ENCODE assay signal across 8 cellular contexts in genomic region chr15:55319537-55320325, GRCh38. TPM values are rescaled to one million over a fixed set of nuclear protein-coding genes. Genes with fewer than 3 reads are reported as not detected.
A peak's percentile ranks its signal among the peaks of the same experiment; 100 is the strongest.
DNase-seq lines count a peak whose midpoint lies in the region; ATAC-seq and TF ChIP-seq lines count a peak whose summit lies in the region.

No MANE protein-coding gene starts in this region.

- H3K4me3 ChIP-seq in SJSA1, result peak overlapping the region; percentile 73
- peak overlapping the region; percentile 77 to 98 for H3K4me3 ChIP-seq in neutrophil (ENCODE audit: low read depth in 1 of 2, low read length in 1 of 2)

- H3K36me3 ChIP-seq in SJSA1 (peaks cover 8% of the 10 kb centered on the region; the same call in 1 of the 2 replicates), neutrophil (peaks cover 11% of the 10 kb centered on the region)

- DNase-seq in SJSA1 (ENCODE audit: low read depth in 1 of 2, low spot score in 2 of 2) (peak in 1 of 2 experiments; percentile 7), NCI-H2029 (lab: John Stamatoyannopoulos, UW) (no peak), SKM-1 (lab: John Stamatoyannopoulos, UW; ENCODE audit: unreplicated experiment) (no peak)

- no peaks in the 10 kb centered on the region for H3K9me3 ChIP-seq in SJSA1 (replicated peaks)
- no peaks in the 10 kb centered on the region for H3K9me3 ChIP-seq in neutrophil

- H3K27me3 ChIP-seq in SJSA1 (replicated peaks) (no peaks in the 10 kb centered on the region), neutrophil (no peaks in the 10 kb centered on the region)

- no peak for TF ChIP-seq CTCF in neutrophil (IDR thresholded peaks at IDR 0.05)

- ATAC-seq in GM18499 (IDR thresholded peaks at IDR 0.05; ENCODE audit: insufficient read depth, unreplicated experiment) (peak; percentile 37), HG02885 (IDR thresholded peaks at IDR 0.05; ENCODE audit: poor library complexity, unreplicated experiment) (peak; percentile 41), esophagus mucosa (peak; percentile 39), HG02678 (IDR thresholded peaks at IDR 0.05; ENCODE audit: unreplicated experiment) (no peak)

- H3K27ac ChIP-seq in SJSA1 (peak overlapping the region; percentile 96), neutrophil (peak overlapping the region; percentile 96)

- H3K4me1 ChIP-seq in SJSA1 (replicated peaks) (peaks cover 7% of the 10 kb centered on the region), neutrophil (ENCODE audit: control insufficient read depth in 1 of 2, insufficient read depth in 1 of 2, low read depth in 1 of 2, low read length in 1 of 2) (peaks cover 75 to 81% of the 10 kb centered on the region in 2 experiments)

RNA-seq across cellular contexts. Expression of gene PIGB, which starts 0.7 kb away (rescaled TPM):
- total RNA-seq in SJSA1 (2014; rRNA removed; shearing (Covaris generic)), result 17.0 and 20.6 TPM in 2 replicates
- total RNA-seq in esophagus mucosa, result 9.1 TPM

RNA-seq across cellular contexts. Expression of gene PIGBOS1, which starts 0.8 kb away (rescaled TPM):
- 23.9 and 39.6 TPM in 2 replicates for total RNA-seq in SJSA1 (2014; rRNA removed; shearing (Covaris generic))
- 4.5 TPM for total RNA-seq in esophagus mucosa

RNA-seq across cellular contexts. Expression of gene RAB27A, which starts 30.1 kb away (rescaled TPM):
- total RNA-seq in SJSA1 (2014; rRNA removed; shearing (Covaris generic)), result 13.0 and 20.3 TPM in 2 replicates
- 12.6 TPM for total RNA-seq in esophagus mucosa
